ENCODE assay signal across 8 cellular contexts in the genomic region with DNA sequence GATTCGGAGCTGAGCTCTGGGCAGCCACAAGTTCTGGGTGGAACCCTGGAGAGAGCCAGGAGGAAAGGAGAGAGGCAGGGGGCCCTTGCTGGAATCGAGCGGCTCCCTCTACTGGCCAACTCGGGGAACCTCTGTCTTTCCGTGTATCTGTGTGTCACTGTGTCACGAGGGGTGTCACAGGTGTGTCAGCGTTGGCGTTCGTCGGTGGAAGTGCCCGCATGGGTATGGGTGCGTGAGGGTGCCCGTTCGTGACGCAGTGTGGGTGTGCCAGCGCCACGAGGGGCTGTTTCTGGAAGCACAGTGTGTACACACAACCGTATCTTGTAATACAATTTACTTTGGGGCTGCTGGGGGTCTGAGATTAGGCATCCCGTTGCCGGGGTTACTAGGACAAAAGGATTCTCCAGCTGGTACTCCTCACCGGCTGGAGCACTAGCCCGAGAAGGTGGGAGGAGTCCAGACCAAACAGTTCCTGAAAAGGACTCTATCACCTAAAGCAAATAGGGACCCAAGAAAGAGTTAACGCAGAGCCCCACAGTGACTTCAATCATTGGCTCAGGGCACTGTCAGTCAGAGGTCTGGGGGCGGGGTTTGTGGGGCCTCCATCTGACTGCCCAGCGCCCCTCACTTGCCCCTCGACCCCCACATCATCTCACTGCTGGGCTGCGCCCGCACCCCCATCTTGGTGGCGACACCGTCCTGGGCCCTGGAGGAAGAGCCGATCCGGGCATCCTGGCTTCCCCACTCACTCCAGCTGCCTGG. TPM values are rescaled to one million over a fixed set of nuclear protein-coding genes. Genes with fewer than 3 reads are reported as not detected.
DNase-seq lines count a peak whose midpoint lies in the region; ATAC-seq, FAIRE-seq and TF ChIP-seq lines count a peak whose summit lies in the region.

No MANE protein-coding gene starts in this region.

- FAIRE-seq in H54 (lab: Jason Lieb, UNC) = no peak

- intact Hi-C loops in natural killer cell (cut with micrococcal nuclease) = loop anchor here (1.0 to 5.0 kb wide), 5 partner anchors 14 to 237 kb away; a partner anchor contains a TSS

- H3K4me1 Mint-ChIP-seq in natural killer cell = peaks cover 47 to 62% of the 10 kb centered on the region in 2 donors

- H3K27me3 Mint-ChIP-seq in natural killer cell (ENCODE audit: low read depth in 2 of 2) = peaks cover 0 to 3% of the 10 kb centered on the region in 2 donors

- peak overlapping the region; percentile 95 to 96 for H3K27ac Mint-ChIP-seq in natural killer cell

- ATAC-seq in natural killer cell = peak; percentile 57 to 80 (median 65)
- ATAC-seq in stimulated activated naive CD8-positive, alpha-beta T cell treated with anti-CD3 and anti-CD28 coated beads, Interleukin-15, Interleukin-2, amounts not matched to agents 100 U/mL and 50 U/mL, for 24 hours = peak; percentile 57

- DNase-seq in DMS79 (lab: John Stamatoyannopoulos, UW) (peak; percentile 94), H54 (ENCODE audit: insufficient read length, low spot score) (peak; percentile 90), LoVo (ENCODE audit: low spot score) (peak; percentile 96), RPMI7951 (ENCODE audit: low read depth) (peak; percentile 95), fibroblast of mammary gland (ENCODE audit: low read depth) (peak; percentile 95), natural killer cell (peak; percentile 94)
- peak; percentile 86 for DNase-seq in activated T-helper 1 cell treated with anti-CD3 and anti-CD28 coated beads, Interleukin-2, amount 50 U/mL, for 16 hours (ENCODE audit: low read depth in 1 of 2, low spot score in 1 of 2)
- peak; percentile 93 for DNase-seq in stimulated activated naive CD8-positive, alpha-beta T cell treated with anti-CD3 and anti-CD28 coated beads, Interleukin-15, Interleukin-2, amounts not matched to agents 100 U/mL and 50 U/mL, for 24 hours

- TF ChIP-seq CTCF in fibroblast of mammary gland (conservative IDR thresholded peaks at IDR 0.05; ENCODE audit: control insufficient read depth, insufficient read depth, low read depth, low read length) (peak; percentile 94), natural killer cell (IDR thresholded peaks at IDR 0.05) (peak; percentile 89)

- peak overlapping the region; percentile 96 for H3K4me3 Mint-ChIP-seq in natural killer cell

- peak overlapping the region; percentile 70 for H3K4me3 ChIP-seq in fibroblast of mammary gland (ENCODE audit: control insufficient read depth, low read depth, low read length)

- H3K36me3 Mint-ChIP-seq in natural killer cell = no peaks in the 10 kb centered on the region

- TF ChIP-seq POLR2A in H54 (IDR thresholded peaks at IDR 0.05; ENCODE audit: low read depth, low read length) = no peak

- H3K9me3 Mint-ChIP-seq in natural killer cell = no peaks in the 10 kb centered on the region

RNA-seq across cellular contexts. Expression of a gene that starts 2.6 kb away (rescaled TPM):
- 11.1 and 13.8 TPM in 2 replicates for total RNA-seq in RPMI7951 (2014; rRNA removed; shearing (Covaris generic))
- total RNA-seq in natural killer cell = 100 to 1,000 TPM; 221 to 255 (median 234) TPM

RNA-seq across cellular contexts. Expression of a gene that starts 27.8 kb away (rescaled TPM):
- not detected in 2 replicates for total RNA-seq in RPMI7951 (2014; rRNA removed; shearing (Covaris generic))
- under 1 TPM in 2 of 3 donors, not detected in 1; 0.40 to 0.41 TPM for total RNA-seq in natural killer cell

RNA-seq across cellular contexts. Expression of a gene that starts 43.3 kb away (rescaled TPM):
- not detected in 2 replicates for total RNA-seq in RPMI7951 (2014; rRNA removed; shearing (Covaris generic))
- total RNA-seq in natural killer cell = not detected

RNA-seq across cellular contexts. Expression of a gene that starts 44.6 kb away (rescaled TPM):
- not detected in 2 replicates for total RNA-seq in RPMI7951 (2014; rRNA removed; shearing (Covaris generic))
- 1 to 10 TPM in 1 of 3 donors, under 1 TPM in 2; 0.56 to 1.3 (median 0.86) TPM for total RNA-seq in natural killer cell

Comparison
In these comparisons a context has a peak if more than half of its experiments do, and no peak if none do; other contexts are left out.
1. Peak in every context shown above with its lines: DNase-seq, ATAC-seq and H3K4me3 ChIP-seq.
2. RNA of a gene that starts 2.6 kb away (total RNA-seq): 221 to 255 TPM in natural killer cell; 11.1 to 13.8 TPM in RPMI7951; every median in the first group is over 10 times any median in the second.